In genomic region chr7:140479739-140480084, GRCh38 we compare ENCODE assay signal across 8 cellular contexts. TPM values are rescaled to one million over a fixed set of nuclear protein-coding genes. Genes with fewer than 3 reads are reported as not detected.
DNase-seq lines count a peak whose midpoint lies in the region; ATAC-seq and TF ChIP-seq lines count a peak whose summit lies in the region.

No MANE protein-coding gene starts in this region.

- no peak overlapping the region for H3K18ac ChIP-seq in neuronal stem cell (ENCODE audit: low read length)

- no peak overlapping the region for H2BK12ac ChIP-seq in neuronal stem cell (ENCODE audit: low read length)

- H3K23ac ChIP-seq in neuronal stem cell (ENCODE audit: low read depth, low read length, poor library complexity) = peak overlapping the region; percentile 99

- no peak overlapping the region for H3K14ac ChIP-seq in neuronal stem cell (ENCODE audit: low read length)

- H3K4me2 ChIP-seq in KMS-11 (peak overlapping the region; percentile 87), neuronal stem cell (ENCODE audit: insufficient read depth, low read length, poor library complexity, severe bottlenecking) (peak overlapping the region; percentile 82)

- no peak overlapping the region for H2BK15ac ChIP-seq in neuronal stem cell (ENCODE audit: low read length)

- intact Hi-C loops in CD8-positive, alpha-beta T cell (cut with DNase I, micrococcal nuclease) = loop anchor here (2.0 to 5.0 kb wide), 11 partner anchors 75 to 1372 kb away; partner anchors contain the start of genes ADCK2 (in 2 of the 2), BRAF (in 2 of the 2), NDUFB2 (in 2 of the 2) and RAB19 (in 2 of the 2)

- H3K79me1 ChIP-seq in neuronal stem cell (ENCODE audit: low read depth, low read length) = peaks cover 3% of the 10 kb centered on the region

- H3K4ac ChIP-seq in neuronal stem cell (ENCODE audit: low read length) = no peak overlapping the region

- no peak for DNase-seq in CD8-positive, alpha-beta T cell
- DNase-seq in neuronal stem cell (ENCODE audit: low spot score) = no peak
- no peak for DNase-seq in left lobe of liver (ENCODE audit: low spot score)
- no peak for DNase-seq in islet precursor cell
- DNase-seq in GM03348 (ENCODE audit: low spot score) = no peak
- DNase-seq in retina = no peak

- H3K27ac Mint-ChIP-seq in CD8-positive, alpha-beta T cell = peak overlapping the region; percentile 99

- H2AFZ ChIP-seq in KMS-11 (ENCODE audit: low read depth) (peak overlapping the region; percentile 23; the same call in 1 of the 2 replicates), neuronal stem cell (ENCODE audit: low read length) (peak overlapping the region; percentile 89)

- H3K9ac ChIP-seq in KMS-11 = no peak overlapping the region; the same call in 1 of the 2 replicates
- no peak overlapping the region for H3K9ac ChIP-seq in neuronal stem cell (ENCODE audit: low read depth, low read length, poor library complexity)

- no peaks in the 10 kb centered on the region for H3K27me3 ChIP-seq in CD8-positive, alpha-beta T cell (ENCODE audit: insufficient read depth, low read length)
- H3K27me3 ChIP-seq in KMS-11 (ENCODE audit: insufficient read depth, low read depth) = no peaks in the 10 kb centered on the region
- no peaks in the 10 kb centered on the region for H3K27me3 ChIP-seq in ectodermal cell (ENCODE audit: control insufficient read depth, insufficient read depth, low read length, poor library complexity, severe bottlenecking)
- H3K27me3 ChIP-seq in neuronal stem cell (ENCODE audit: control insufficient read depth in 3 of 3, insufficient read depth in 3 of 3, low read depth in 1 of 3, low read length in 3 of 3) = peaks cover 0 to 4% (median 0%) of the 10 kb centered on the region in 3 experiments

- no peaks in the 10 kb centered on the region for H3K9me3 ChIP-seq in CD8-positive, alpha-beta T cell (ENCODE audit: low read length)
- H3K9me3 ChIP-seq in ectodermal cell (ENCODE audit: control insufficient read depth, low read length) = no peaks in the 10 kb centered on the region
- no peaks in the 10 kb centered on the region for H3K9me3 ChIP-seq in neuronal stem cell (replicated peaks in 1 of 2; ENCODE audit: control insufficient read depth in 2 of 2, insufficient read depth in 1 of 2, low read depth in 1 of 2, low read length in 2 of 2)

- H4K8ac ChIP-seq in neuronal stem cell (ENCODE audit: low read depth, low read length) = no peak overlapping the region

- no peak for TF ChIP-seq CTCF in CD8-positive, alpha-beta T cell (IDR thresholded peaks at IDR 0.05)
- TF ChIP-seq CTCF in KMS-11 (conservative IDR thresholded peaks at IDR 0.05; ENCODE audit: low read depth, low read length) = no peak

- H3K27me3 Mint-ChIP-seq in CD8-positive, alpha-beta T cell (ENCODE audit: low read depth) = no peaks in the 10 kb centered on the region

- peak overlapping the region; percentile 82 for H3K4me3 ChIP-seq in CD8-positive, alpha-beta T cell (ENCODE audit: low read depth, low read length)
- H3K4me3 ChIP-seq in KMS-11 (IDR thresholded peaks at IDR 0.05; ENCODE audit: insufficient read depth, low read depth, low read length) (no peak overlapping the region), ectodermal cell (ENCODE audit: insufficient read depth, low read depth, low read length) (peak overlapping the region; percentile 97), neuronal stem cell (ENCODE audit: low read length in 2 of 2) (peak overlapping the region; percentile 76 to 91)

- H2BK120ac ChIP-seq in neuronal stem cell (ENCODE audit: low read depth, low read length) = no peak overlapping the region

- H3K4me1 ChIP-seq in CD8-positive, alpha-beta T cell (ENCODE audit: insufficient read depth, low read length) = peaks cover 33% of the 10 kb centered on the region
- H3K4me1 ChIP-seq in KMS-11 (ENCODE audit: low read depth, poor library complexity, severe bottlenecking) (peaks cover 35% of the 10 kb centered on the region), ectodermal cell (ENCODE audit: control insufficient read depth, insufficient read depth, low read length) (no peaks in the 10 kb centered on the region), neuronal stem cell (ENCODE audit: control insufficient read depth in 2 of 2, insufficient read depth in 1 of 2, low read depth in 1 of 2, low read length in 2 of 2) (peaks cover 0 to 2% of the 10 kb centered on the region in 2 donors)

- peaks cover 31% of the 10 kb centered on the region for H3K79me2 ChIP-seq in KMS-11 (ENCODE audit: insufficient read depth, low read depth)

- H2BK5ac ChIP-seq in neuronal stem cell (ENCODE audit: low read length) = no peak overlapping the region

- peaks cover 25% of the 10 kb centered on the region for H4K20me1 ChIP-seq in KMS-11 (ENCODE audit: insufficient read depth)

- no peaks in the 10 kb centered on the region for H3K9me3 Mint-ChIP-seq in CD8-positive, alpha-beta T cell

- POLR2A ChIA-PET in CD8-positive, alpha-beta T cell (lab: Charles Lee) = interaction anchor here (0.8 to 1.2 kb wide), 2 partner anchors 16 to 95 kb away, joined by 3 read pairs; no protein-coding TSS in a partner anchor

- H4K91ac ChIP-seq in neuronal stem cell (ENCODE audit: low read depth, low read length, poor library complexity) = no peak overlapping the region

- CTCF ChIA-PET in CD8-positive, alpha-beta T cell (lab: Charles Lee) = interaction anchor here (1.2 to 8.3 kb wide), 2 partner anchors 13 to 14 kb away, joined by 3 to 172 read pairs; no protein-coding TSS in a partner anchor

- H3K27ac ChIP-seq in CD8-positive, alpha-beta T cell (ENCODE audit: low read depth, low read length) = peak overlapping the region; percentile 81
- no peak overlapping the region for H3K27ac ChIP-seq in KMS-11
- no peak overlapping the region for H3K27ac ChIP-seq in ectodermal cell (ENCODE audit: insufficient read depth, low read depth, low read length, poor library complexity, severe bottlenecking)
- peak overlapping the region; percentile 30 for H3K27ac ChIP-seq in neuronal stem cell (replicated peaks; ENCODE audit: low read length)

- H3K36me3 Mint-ChIP-seq in CD8-positive, alpha-beta T cell = peaks cover 10% of the 10 kb centered on the region

- H3K4me3 Mint-ChIP-seq in CD8-positive, alpha-beta T cell = peak overlapping the region; percentile 99

- H3K36me3 ChIP-seq in CD8-positive, alpha-beta T cell (ENCODE audit: insufficient read depth, low read length) = no peaks in the 10 kb centered on the region
- H3K36me3 ChIP-seq in KMS-11 (ENCODE audit: insufficient read depth) = no peaks in the 10 kb centered on the region
- H3K36me3 ChIP-seq in ectodermal cell (ENCODE audit: control insufficient read depth, insufficient read depth, low read length) = no peaks in the 10 kb centered on the region
- no peaks in the 10 kb centered on the region for H3K36me3 ChIP-seq in neuronal stem cell (replicated peaks in 1 of 2; ENCODE audit: control insufficient read depth in 2 of 2, insufficient read depth in 2 of 2, low read length in 2 of 2)

- H3K4me1 Mint-ChIP-seq in CD8-positive, alpha-beta T cell (ENCODE audit: low read depth) = peaks cover 27% of the 10 kb centered on the region

- no peak overlapping the region for H2AK5ac ChIP-seq in neuronal stem cell (ENCODE audit: low read depth, low read length)

- peak; percentile 1 for ATAC-seq in CD8-positive, alpha-beta T cell
- no peak for ATAC-seq in left lobe of liver

- WGBS in ectodermal cell, 2 experiments = 31 to 39% methylated on average over 2 of the region's 2 CpGs
- no CpG with 5 or more reads among the region's 2 CpGs for WGBS in neuronal stem cell (ENCODE audit: extremely low coverage in 2 of 2, insufficient read length in 2 of 2, insufficient replicate concordance in 1 of 2), 2 donors

RNA-seq across cellular contexts. Expression of gene MKRN1, which starts 0.4 kb away (rescaled TPM):
- 100 to 1,000 TPM; 146 to 148 TPM for total RNA-seq in CD8-positive, alpha-beta T cell
- 60.6 TPM for polyA plus RNA-seq in ectodermal cell (2013, experiment 1 of 4)
- polyA plus RNA-seq in ectodermal cell (2013, experiment 2 of 4) = 63.1 TPM
- polyA plus RNA-seq in ectodermal cell (2013, experiment 3 of 4) = 51.8 TPM
- polyA plus RNA-seq in ectodermal cell (2013, experiment 4 of 4) = 66.1 TPM
- polyA plus RNA-seq in neuronal stem cell (2013, experiment 1 of 2) = 83.9 TPM
- 80.5 TPM for polyA plus RNA-seq in neuronal stem cell (2013, experiment 2 of 2)
- total RNA-seq in left lobe of liver = 39.6 TPM

Comparison
In these comparisons a context has a peak if more than half of its experiments do, and no peak if none do; other contexts are left out.
1. H3K27ac ChIP-seq: peak in CD8-positive, alpha-beta T cell (single experiment) and neuronal stem cell (single experiment); none in KMS-11 (single experiment) and ectodermal cell (single experiment).